ENCODE assay signal across 17 cellular contexts in genomic region chr10:130659528-130659927, GRCh38.
DNase-seq lines count a peak whose midpoint lies in the region; ATAC-seq and TF ChIP-seq lines count a peak whose summit lies in the region.
"Had no signal": no experiment of that assay in that cellular context is flagged by ENCODE, and none has a peak within 500 bp of the region (broad histone marks: within the 10 kb centered on the region; RNA-seq: fewer than 3 reads in every experiment).

No MANE protein-coding gene starts in this region.

- H3K9me3 Mint-ChIP-seq in osteocyte (ENCODE audit: unreplicated experiment) = peaks cover 30% of the 10 kb centered on the region
- H3K9me3 Mint-ChIP-seq: CD4-positive, alpha-beta T cell; CD8-positive, alpha-beta T cell had no signal

- no peak for ATAC-seq in left ventricle myocardium superior
- ATAC-seq: A549; CD8-positive, alpha-beta T cell had no signal

- TF ChIP-seq CTCF in right atrium auricular region (IDR thresholded peaks at IDR 0.05) (no peak), osteocyte (IDR thresholded peaks at IDR 0.05) (no peak)

- H3K4me1 ChIP-seq in right atrium auricular region = no peaks in the 10 kb centered on the region
- H3K4me1 ChIP-seq: A549, Caco-2 had no signal

- no peaks in the 10 kb centered on the region for H3K27me3 Mint-ChIP-seq in osteocyte (ENCODE audit: unreplicated experiment)
- H3K27me3 Mint-ChIP-seq: B cell; CD4-positive, alpha-beta T cell had no signal

- no peak overlapping the region for H3K4me3 ChIP-seq in right atrium auricular region
- H3K4me3 ChIP-seq: A549; BLaER1 treated with 17β-estradiol and CSF1 and Interleukin-3, amounts not matched to agents 10 nM and 100 nM had no signal

- DNase-seq in right atrium auricular region (ENCODE audit: low spot score) = peak; percentile 16
- no peak for DNase-seq in left ventricle myocardium superior
- peak; percentile 54 for DNase-seq in osteocyte (ENCODE audit: extremely low spot score, unreplicated experiment)
- DNase-seq in activated CD4-positive, alpha-beta T cell treated with anti-CD3 and anti-CD28 coated beads, Interleukin-2, amount 50 U/mL, for 1 hour = no peak
- DNase-seq in NCI-H446 (lab: John Stamatoyannopoulos, UW) = no peak
- DNase-seq: AML-193; Caco-2; Calu3; CD4-positive, alpha-beta T cell; CD8-positive, alpha-beta T cell; DMS79 treated with DMSO at 0.1 percent for 48 hours; GF-D8 had no signal

- intact Hi-C loops in left ventricle myocardium superior (cut with micrococcal nuclease) = no loop called here

- H3K27me3 ChIP-seq in right atrium auricular region = no peaks in the 10 kb centered on the region
- H3K27me3 ChIP-seq: BLaER1 treated with 17β-estradiol and CSF1 and Interleukin-3, amounts not matched to agents 10 nM and 100 nM had no signal

- H3K9me3 ChIP-seq in right atrium auricular region = no peaks in the 10 kb centered on the region
- H3K9me3 ChIP-seq: A549; BLaER1 treated with 17β-estradiol and CSF1 and Interleukin-3, amounts not matched to agents 10 nM and 100 nM; Caco-2 had no signal

- H3K27ac ChIP-seq in right atrium auricular region = no peak overlapping the region
- H3K27ac ChIP-seq: 22Rv1; A549; BLaER1 treated with 17β-estradiol and CSF1 and Interleukin-3, amounts not matched to agents 10 nM and 100 nM; C4-2B had no signal

- no peak overlapping the region for H3K4me3 Mint-ChIP-seq in osteocyte (ENCODE audit: unreplicated experiment)
- H3K4me3 Mint-ChIP-seq: B cell; CD4-positive, alpha-beta T cell; CD8-positive, alpha-beta T cell had no signal

- no peak overlapping the region for H3K27ac Mint-ChIP-seq in osteocyte (ENCODE audit: unreplicated experiment)
- H3K27ac Mint-ChIP-seq: B cell; CD4-positive, alpha-beta T cell; CD8-positive, alpha-beta T cell had no signal

- no peaks in the 10 kb centered on the region for H3K36me3 Mint-ChIP-seq in osteocyte (ENCODE audit: unreplicated experiment)
- H3K36me3 Mint-ChIP-seq: CD8-positive, alpha-beta T cell had no signal

- no peaks in the 10 kb centered on the region for H3K4me1 Mint-ChIP-seq in osteocyte (ENCODE audit: unreplicated experiment)
- H3K4me1 Mint-ChIP-seq: B cell had no signal

- H3K36me3 ChIP-seq in right atrium auricular region = no peaks in the 10 kb centered on the region
- H3K36me3 ChIP-seq: BLaER1 treated with 17β-estradiol and CSF1 and Interleukin-3, amounts not matched to agents 10 nM and 100 nM had no signal

Comparison
In these comparisons a context has a peak if more than half of its experiments do, and no peak if none do; other contexts are left out.
1. DNase-seq: peak in right atrium auricular region (single experiment) and osteocyte (single experiment); none in left ventricle myocardium superior (single experiment), activated CD4-positive, alpha-beta T cell treated with anti-CD3 and anti-CD28 coated beads, Interleukin-2, amount 50 U/mL, for 1 hour (single experiment) and NCI-H446 (0 of 2).